In the genomic region with DNA sequence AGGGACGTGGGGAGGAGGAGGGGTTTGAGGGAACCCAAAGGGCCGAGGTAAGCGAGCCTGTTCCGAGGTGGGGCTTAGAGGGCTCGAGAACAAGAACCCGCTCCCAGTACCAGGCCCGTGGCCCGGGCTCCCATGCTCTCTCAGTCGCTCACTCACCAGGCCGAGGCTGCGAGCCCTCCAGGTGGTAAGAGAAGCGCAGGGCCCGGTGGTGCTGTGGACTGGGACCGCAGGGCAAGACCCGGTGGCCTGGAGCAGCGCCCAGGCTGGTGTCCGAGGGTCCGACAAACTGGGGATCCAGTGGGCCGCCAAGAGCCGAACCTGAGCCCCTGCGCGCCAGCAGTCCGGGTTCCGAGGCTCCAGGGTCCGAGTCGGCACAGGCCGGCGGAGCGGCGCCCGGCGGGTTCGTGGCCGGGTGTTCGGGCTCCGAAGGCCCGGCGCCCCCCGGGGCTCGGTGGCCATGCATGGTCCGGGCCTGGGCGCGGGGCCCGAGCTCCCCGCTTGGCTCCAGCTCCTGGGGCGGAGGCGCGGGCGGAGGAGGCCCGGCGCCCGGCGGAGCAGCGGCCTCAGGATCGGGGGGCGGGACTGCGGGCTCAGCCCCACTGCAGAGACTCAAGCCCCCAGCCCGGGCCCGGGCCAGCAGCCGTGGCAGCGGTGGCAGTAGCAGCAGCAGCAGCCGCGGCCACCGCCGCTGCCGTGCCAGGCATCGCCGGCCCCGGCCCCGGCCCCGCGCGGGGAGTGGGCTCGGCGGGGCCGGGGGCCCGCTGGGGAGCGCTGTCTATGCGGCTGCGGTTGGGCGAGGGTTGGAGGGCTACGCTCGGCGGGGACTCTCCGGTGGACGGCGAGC, we compare ENCODE assay signal across 8 cellular contexts. TPM values are rescaled to one million over a fixed set of nuclear protein-coding genes. Genes with fewer than 3 reads are reported as not detected.
DNase-seq lines count a peak whose midpoint lies in the region; ATAC-seq, FAIRE-seq and TF ChIP-seq lines count a peak whose summit lies in the region.

No MANE protein-coding gene starts in this region.

- peaks cover 4 to 10% (median 6%) of the 10 kb centered on the region in 3 donors for H3K4me1 Mint-ChIP-seq in naive B cell

- H3K4me2 ChIP-seq in endothelial cell of umbilical vein (ENCODE audit: insufficient read depth, low read length) = peak overlapping the region; percentile 32

- no peaks in the 10 kb centered on the region for H4K20me1 ChIP-seq in endothelial cell of umbilical vein (replicated peaks; ENCODE audit: control insufficient read depth, extremely low read depth, insufficient read depth, low read length)

- FAIRE-seq in endothelial cell of umbilical vein (lab: Jason Lieb, UNC) = no peak

- dilution Hi-C loops in endothelial cell of umbilical vein (cut with MboI; ENCODE audit: extremely low pct_ligation_motif_present, low sequenced_read_pairs) = no loop called here

- H3K27ac ChIP-seq in Panc1 (ENCODE audit: low read length) (peak overlapping the region; percentile 63), endothelial cell of umbilical vein (ENCODE audit: insufficient read depth, low read depth, low read length) (peak overlapping the region; percentile 11)

- H3K9ac ChIP-seq in endothelial cell of umbilical vein (replicated peaks; ENCODE audit: extremely low read depth, insufficient read depth, low read length) = peak overlapping the region; percentile 65

- TF ChIP-seq POLR2A in endothelial cell of umbilical vein (IDR thresholded peaks at IDR 0.05; ENCODE audit: low read depth, low read length) = no peak

- DNase-seq in GM03348 (ENCODE audit: low spot score) (peak; percentile 39), Panc1 (ENCODE audit: low read depth, low spot score) (no peak), endothelial cell of umbilical vein (ENCODE audit: low read depth, low spot score) (peak; percentile 28), naive B cell (no peak), Ammon's horn (ENCODE audit: low spot score) (no peak)
- DNase-seq in activated effector memory CD4-positive, alpha-beta T cell treated with Interleukin-2 at 50 U/mL for 16 hours = no peak

- no peak; the same call in 1 of the 2 replicates for TF ChIP-seq CTCF in Panc1 (IDR thresholded peaks at IDR 0.05)
- no peak for TF ChIP-seq CTCF in endothelial cell of umbilical vein (IDR thresholded peaks at IDR 0.05; ENCODE audit: extremely low read depth in 1 of 2, insufficient read depth in 1 of 2, low read depth in 1 of 2, low read length in 2 of 2)

- peaks cover 0 to 10% (median 2%) of the 10 kb centered on the region in 7 donors for H3K9me3 Mint-ChIP-seq in naive B cell

- CTCF ChIA-PET in Panc1 (lab: Charles Lee) (no interaction called here), endothelial cell of umbilical vein (lab: Charles Lee) (no interaction called here)

- peaks cover 34 to 65% (median 43%) of the 10 kb centered on the region in 3 donors for H3K27me3 Mint-ChIP-seq in naive B cell

- H3K9me3 ChIP-seq in Panc1 (ENCODE audit: control insufficient read depth, insufficient read depth, low read depth, low read length) (no peaks in the 10 kb centered on the region), endothelial cell of umbilical vein (replicated peaks; ENCODE audit: control insufficient read depth, insufficient read depth, low read length) (no peaks in the 10 kb centered on the region)

- intact Hi-C loops in Panc1 (cut with micrococcal nuclease; ENCODE audit: unreplicated experiment) = no loop called here
- intact Hi-C loops in endothelial cell of umbilical vein (cut with micrococcal nuclease) = loop anchor here (2.0 kb wide), 1 partner anchor 144 kb away; no protein-coding TSS in a partner anchor

- peak overlapping the region in 1 of 6 donors; percentile 27 for H3K27ac Mint-ChIP-seq in naive B cell

- H3K36me3 Mint-ChIP-seq in naive B cell = peaks cover 0 to 13% of the 10 kb centered on the region in 2 donors

- POLR2A ChIA-PET in Panc1 (lab: Charles Lee) = no interaction called here
- POLR2A ChIA-PET in endothelial cell of umbilical vein (lab: Charles Lee) = interaction anchor here (0.6 kb wide), 2 partner anchors 104 to 139 kb away, joined by 3 read pairs; no protein-coding TSS in a partner anchor

- ATAC-seq in Panc1 = peak; percentile 55
- ATAC-seq in naive B cell (ENCODE audit: low read depth in 2 of 2) = peak; percentile 35 to 43
- ATAC-seq in HG02840 (IDR thresholded peaks at IDR 0.05; ENCODE audit: low FRiP score, unreplicated experiment) = no peak
- ATAC-seq in HG03135 (IDR thresholded peaks at IDR 0.05; ENCODE audit: unreplicated experiment) = no peak

- peak overlapping the region; percentile 54 to 63 for H3K4me3 ChIP-seq in Panc1 (ENCODE audit: low read depth in 2 of 2, low read length in 2 of 2)
- H3K4me3 ChIP-seq in endothelial cell of umbilical vein (replicated peaks in 1 of 3; ENCODE audit: insufficient read depth in 1 of 3, low read depth in 1 of 3, low read length in 3 of 3) = peak overlapping the region; percentile 8 to 75 (median 52)

- peak overlapping the region; percentile 48 for H2AFZ ChIP-seq in endothelial cell of umbilical vein (ENCODE audit: low read depth, low read length)

- BruUV-seq in Panc1 (replicated peaks; lab: Mats Ljungman, UMichigan) (no TSS peak), endothelial cell of umbilical vein (replicated peaks; lab: Mats Ljungman, UMichigan) (TSS peak; percentile 41)

- H3K27me3 ChIP-seq in Panc1 (ENCODE audit: control insufficient read depth, insufficient read depth, low read length) (no peaks in the 10 kb centered on the region), endothelial cell of umbilical vein (ENCODE audit: control insufficient read depth in 2 of 2, insufficient read depth in 2 of 2, low read length in 2 of 2) (no peaks in the 10 kb centered on the region)

- peaks cover 24% of the 10 kb centered on the region for H3K79me2 ChIP-seq in endothelial cell of umbilical vein (ENCODE audit: control insufficient read depth, insufficient read depth, low read length)

- peak overlapping the region; percentile 5 to 87 (median 78) for H3K4me3 Mint-ChIP-seq in naive B cell

- in situ Hi-C loops in Panc1 (cut with HindIII; ENCODE audit: low pct_unique_long_range_greater_than_20kb, low sequenced_read_pairs) = no loop called here

- H3K9me1 ChIP-seq in endothelial cell of umbilical vein (replicated peaks; ENCODE audit: control insufficient read depth, extremely low read depth, insufficient read depth, low read length) = no peaks in the 10 kb centered on the region

- H3K36me3 ChIP-seq in Panc1 (ENCODE audit: control insufficient read depth, insufficient read depth, low read length) = no peaks in the 10 kb centered on the region
- H3K36me3 ChIP-seq in endothelial cell of umbilical vein (ENCODE audit: control insufficient read depth in 2 of 2, extremely low read depth in 1 of 2, insufficient read depth in 2 of 2, low read length in 2 of 2) = no peaks in the 10 kb centered on the region

- H3K4me1 ChIP-seq in Panc1 (ENCODE audit: control insufficient read depth, insufficient read depth, low read length) (peaks cover 11% of the 10 kb centered on the region), endothelial cell of umbilical vein (ENCODE audit: control insufficient read depth, extremely low read depth, insufficient read depth, low read length) (peaks cover 23% of the 10 kb centered on the region)

TF ChIP-seq in endothelial cell of umbilical vein, 7 proteins besides CTCF, POLR2A, EP300 and RAD21 (continues in another document):
- no peak for TF ChIP-seq POLR2AphosphoS5 (IDR thresholded peaks at IDR 0.05; ENCODE audit: insufficient read depth, low read depth, low read length)
- no peak for TF ChIP-seq FOS (IDR thresholded peaks at IDR 0.05; ENCODE audit: borderline replicate concordance, insufficient read depth, low read length)
- no peak for TF ChIP-seq EZH2 (IDR thresholded peaks at IDR 0.05; ENCODE audit: borderline replicate concordance, low read depth, low read length, severe bottlenecking)
- TF ChIP-seq JUN (IDR thresholded peaks at IDR 0.05; ENCODE audit: borderline replicate concordance, insufficient read depth, insufficient read length, low read depth) = no peak

RNA-seq across cellular contexts. Expression of a gene that starts 0.8 kb away (rescaled TPM):
- 14.1 TPM for total RNA-seq in Panc1 (2021; ENCODE audit: unreplicated experiment)
- 15.4 TPM for polyA plus RNA-seq in Panc1 (2012; ENCODE audit: insufficient read length)
- total RNA-seq in endothelial cell of umbilical vein = 18.0 and 19.6 TPM in 2 replicates
- 6.3 and 6.7 TPM in 2 replicates for polyA plus RNA-seq in endothelial cell of umbilical vein
- polyA plus RNA-seq in endothelial cell of umbilical vein (2011; cell fraction: cytosol; rRNA removed) = 8.5 and 10.0 TPM in 2 replicates
- 10.6 and 12.8 TPM in 2 replicates for polyA plus RNA-seq in endothelial cell of umbilical vein (2011; cell fraction: nucleus; rRNA removed)
- polyA plus RNA-seq in endothelial cell of umbilical vein (2012) = 8.8 and 12.2 TPM in 2 replicates
- polyA minus RNA-seq in endothelial cell of umbilical vein = 5.7 and 5.8 TPM in 2 replicates
- 2.8 TPM for polyA minus RNA-seq in endothelial cell of umbilical vein (2011; cell fraction: cytosol; rRNA and poly(A)+ RNA removed)
- polyA minus RNA-seq in endothelial cell of umbilical vein (2011; cell fraction: nucleus; rRNA and poly(A)+ RNA removed) = 3.7 and 5.0 TPM in 2 replicates
- under 1 TPM; 0.50 to 0.95 (median 0.79) TPM for polyA plus RNA-seq in naive B cell (ENCODE audit: low read depth in 6 of 6)

RNA-seq across cellular contexts. Expression of a gene that starts 34.8 kb away (rescaled TPM):
- total RNA-seq in Panc1 (2021; ENCODE audit: unreplicated experiment) (62.5 TPM), endothelial cell of umbilical vein (46.0 and 48.0 TPM in 2 replicates)
- 16.0 TPM for polyA plus RNA-seq in Panc1 (2012; ENCODE audit: insufficient read length)
- polyA plus RNA-seq in endothelial cell of umbilical vein (18.1 and 20.3 TPM in 2 replicates), naive B cell (ENCODE audit: low read depth in 6 of 6) (10 to 100 TPM; 15.1 to 35.4 (median 27.4) TPM)
- polyA plus RNA-seq in endothelial cell of umbilical vein (2011; cell fraction: cytosol; rRNA removed) = 22.1 and 23.2 TPM in 2 replicates
- polyA plus RNA-seq in endothelial cell of umbilical vein (2011; cell fraction: nucleus; rRNA removed) = 34.4 and 35.2 TPM in 2 replicates
- 13.3 and 16.9 TPM in 2 replicates for polyA plus RNA-seq in endothelial cell of umbilical vein (2012)
- polyA minus RNA-seq in endothelial cell of umbilical vein = 55.8 and 60.6 TPM in 2 replicates
- 76.5 TPM for polyA minus RNA-seq in endothelial cell of umbilical vein (2011; cell fraction: cytosol; rRNA and poly(A)+ RNA removed)
- polyA minus RNA-seq in endothelial cell of umbilical vein (2011; cell fraction: nucleus; rRNA and poly(A)+ RNA removed) = 27.2 and 35.7 TPM in 2 replicates

RNA-seq across cellular contexts. Expression of a gene that starts 55.0 kb away (rescaled TPM):
- total RNA-seq in Panc1 (2021; ENCODE audit: unreplicated experiment) (37.9 TPM), endothelial cell of umbilical vein (22.8 and 25.1 TPM in 2 replicates)
- polyA plus RNA-seq in Panc1 (2012; ENCODE audit: insufficient read length) = 43.0 TPM
- polyA plus RNA-seq in endothelial cell of umbilical vein (8.9 and 12.4 TPM in 2 replicates), naive B cell (ENCODE audit: low read depth in 6 of 6) (10 to 100 TPM; 63.7 to 91.9 (median 71.3) TPM)
- polyA plus RNA-seq in endothelial cell of umbilical vein (2011; cell fraction: cytosol; rRNA removed) = 19.3 and 24.9 TPM in 2 replicates
- polyA plus RNA-seq in endothelial cell of umbilical vein (2011; cell fraction: nucleus; rRNA removed) = 11.8 and 14.5 TPM in 2 replicates
- 30.3 and 33.4 TPM in 2 replicates for polyA plus RNA-seq in endothelial cell of umbilical vein (2012)
- 6.3 and 7.4 TPM in 2 replicates for polyA minus RNA-seq in endothelial cell of umbilical vein
- 13.2 TPM for polyA minus RNA-seq in endothelial cell of umbilical vein (2011; cell fraction: cytosol; rRNA and poly(A)+ RNA removed)
- polyA minus RNA-seq in endothelial cell of umbilical vein (2011; cell fraction: nucleus; rRNA and poly(A)+ RNA removed) = 2.0 and 2.6 TPM in 2 replicates

Comparison
In these comparisons a context has a peak if more than half of its experiments do, and no peak if none do; other contexts are left out.
1. DNase-seq: peak in GM03348 (single experiment) and endothelial cell of umbilical vein (single experiment); none in Panc1 (single experiment), naive B cell (single experiment), activated effector memory CD4-positive, alpha-beta T cell treated with Interleukin-2 at 50 U/mL for 16 hours (single experiment) and Ammon's horn (single experiment).
2. ATAC-seq: peak in Panc1 (single experiment) and naive B cell (2 of 2); none in HG02840 (single experiment) and HG03135 (single experiment).